20 cellular contexts compared by ENCODE assay signal in the genomic region with DNA sequence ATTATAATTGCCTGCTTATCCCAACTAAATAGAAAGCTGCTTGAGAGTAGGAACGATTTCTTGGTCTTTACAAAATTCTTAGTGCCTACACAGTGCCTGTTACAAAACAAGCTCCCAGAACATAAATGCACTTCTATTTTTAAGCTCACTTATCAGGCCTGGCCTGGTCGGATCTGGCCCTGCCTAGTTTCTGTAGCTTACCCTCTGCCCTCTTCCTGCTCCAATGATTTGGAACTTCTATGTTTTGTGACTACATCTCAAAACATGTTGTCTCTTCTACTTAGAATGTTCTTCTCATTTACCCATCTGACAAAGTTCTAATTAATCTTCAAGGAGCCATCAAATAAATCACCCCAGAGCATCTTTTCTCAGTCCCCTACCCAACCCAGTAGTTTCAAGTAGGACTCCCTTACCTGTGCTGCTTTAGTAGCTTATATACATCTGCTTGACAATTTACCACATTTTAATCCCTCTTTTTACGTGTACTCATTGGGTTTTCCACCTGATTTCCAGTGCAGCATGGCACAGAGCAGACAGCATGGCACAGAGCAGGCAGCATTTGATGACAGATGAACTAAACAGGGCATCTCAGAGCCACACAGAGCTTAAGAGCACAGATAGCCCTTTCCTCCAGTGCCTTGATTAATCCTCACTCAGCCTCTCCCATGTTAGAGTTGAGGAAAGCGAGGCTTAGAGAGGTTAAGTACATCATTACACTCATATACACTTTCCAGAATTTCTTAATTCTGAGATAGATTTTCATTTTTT.
DNase-seq lines count a peak whose midpoint lies in the region; ATAC-seq, FAIRE-seq and TF ChIP-seq lines count a peak whose summit lies in the region.
"Had no signal": no experiment of that assay in that cellular context is flagged by ENCODE, and none has a peak within 500 bp of the region (broad histone marks: within the 10 kb centered on the region; RNA-seq: fewer than 3 reads in every experiment).

No MANE protein-coding gene starts in this region.

- peak; percentile 80 for ATAC-seq in Right ventricle myocardium inferior
- ATAC-seq in Right ventricle myocardium superior (ENCODE audit: poor library complexity) = peak; percentile 87
- ATAC-seq in upper lobe of right lung = no peak
- no peak for ATAC-seq in GM18498 (IDR thresholded peaks at IDR 0.05; ENCODE audit: unreplicated experiment)

- DNase-seq in Right ventricle myocardium inferior (ENCODE audit: missing footprints) (no peak), cardiac septum (ENCODE audit: low spot score) (no peak), Right ventricle myocardium superior (no peak), kidney (no peak), upper lobe of right lung (no peak), caudate nucleus (lab: John Stamatoyannopoulos, UW) (no peak), inferior parietal cortex (ENCODE audit: extremely low spot score) (no peak)
- DNase-seq: DMS 273 treated with DMSO at 0.1 percent for 48 hours, GF-D8, HFFc6, KBM-7, NCI-H1436, NCI-H2029, NCI-H2171 treated with DMSO at 0.1 percent for 48 hours, Peyer's patch, SIG-M5 had no signal

- H3K27ac ChIP-seq in kidney (ENCODE audit: low read depth in 2 of 2, low read length in 2 of 2) (peak overlapping the region; percentile 58 to 73), upper lobe of right lung (no peak overlapping the region), caudate nucleus (ENCODE audit: low read depth, low read length) (no peak overlapping the region)
- H3K27ac ChIP-seq: C4-2B, Peyer's patch had no signal

- no peak for TF ChIP-seq CTCF in kidney (IDR thresholded peaks at IDR 0.05; ENCODE audit: borderline replicate concordance, extremely low read depth, insufficient read depth)
- no peak for TF ChIP-seq CTCF in upper lobe of right lung (IDR thresholded peaks at IDR 0.05)

- no peaks in the 10 kb centered on the region for H3K36me3 ChIP-seq in kidney (ENCODE audit: control insufficient read depth in 1 of 2, insufficient read depth in 2 of 2, low read length in 2 of 2)
- no peaks in the 10 kb centered on the region for H3K36me3 ChIP-seq in upper lobe of right lung
- H3K36me3 ChIP-seq: Peyer's patch had no signal

- FAIRE-seq in kidney (lab: Jason Lieb, UNC) = no peak
- FAIRE-seq: GM19239, H54 had no signal

- no peak overlapping the region for H3K9ac ChIP-seq in kidney (ENCODE audit: low read length in 2 of 2)

- intact Hi-C loops in Right ventricle myocardium inferior (cut with DNase I) (no loop called here), cardiac septum (cut with DNase I) (no loop called here), Right ventricle myocardium superior (cut with DNase I) (no loop called here), kidney (cut with DNase I) (no loop called here), upper lobe of right lung (cut with DNase I) (no loop called here)

- H3K9me3 ChIP-seq in kidney (ENCODE audit: control insufficient read depth in 1 of 2, low read length in 2 of 2) = no peaks in the 10 kb centered on the region
- H3K9me3 ChIP-seq in upper lobe of right lung = no peaks in the 10 kb centered on the region
- H3K9me3 ChIP-seq: Peyer's patch had no signal

- no peaks in the 10 kb centered on the region for H3K27me3 ChIP-seq in upper lobe of right lung
- H3K27me3 ChIP-seq: Peyer's patch had no signal

- H3K4me1 ChIP-seq in kidney (ENCODE audit: control insufficient read depth in 1 of 2, insufficient read depth in 1 of 2, low read depth in 1 of 2, low read length in 2 of 2) = peaks cover 14 to 21% of the 10 kb centered on the region in 2 donors
- H3K4me1 ChIP-seq in upper lobe of right lung = peaks cover 18% of the 10 kb centered on the region

- H3K4me3 ChIP-seq in kidney (ENCODE audit: low read length in 2 of 2) (no peak overlapping the region), upper lobe of right lung (no peak overlapping the region)
- H3K4me3 ChIP-seq: Peyer's patch had no signal

Comparison
In these comparisons a context has a peak if more than half of its experiments do, and no peak if none do; other contexts are left out.
1. ATAC-seq: peak in Right ventricle myocardium inferior (single experiment) and Right ventricle myocardium superior (single experiment); none in upper lobe of right lung (single experiment) and GM18498 (single experiment).
2. H3K27ac ChIP-seq: peak in kidney (2 of 2); none in upper lobe of right lung (single experiment) and caudate nucleus (single experiment).